Comparison of ENCODE assay signal across 37 cellular contexts in genomic region chr1:199247891-199248290, GRCh38.
"Had no signal": no experiment of that assay in that cellular context is flagged by ENCODE, and none has a peak within 500 bp of the region (broad histone marks: within the 10 kb centered on the region; RNA-seq: fewer than 3 reads in every experiment).

No MANE protein-coding gene starts in this region.

- H3K4me3 ChIP-seq: cardiac muscle cell, MG63 had no signal

- H3K27ac Mint-ChIP-seq: activated B cell treated with CpG ODN at 0.5 μM for 24 hours; activated CD4-positive, alpha-beta memory T cell treated with anti-CD3 and anti-CD28 coated beads for 36 hours; activated naive CD8-positive, alpha-beta T cell treated with anti-CD3 and anti-CD28 coated beads for 36 hours; activated T-helper 1 cell treated with anti-CD3 and anti-CD28 coated beads, Interleukin-12 subunit alpha, Interleukin-12 subunit beta, Interleukin-2, Interleukin-4 antibody, amounts not matched to agents 30 ng/mL and 10 ng/mL and 1 ng/mL, durations not matched to agents 14 hours and 24 hours and 36 hours; IgD-negative memory B cell had no signal

- H3K27me3 Mint-ChIP-seq: activated B cell treated with CpG ODN at 0.5 μM for 24 hours; activated naive CD8-positive, alpha-beta T cell treated with anti-CD3 and anti-CD28 coated beads for 36 hours; central memory CD8-positive, alpha-beta T cell had no signal

- H3K4me3 Mint-ChIP-seq: activated B cell treated with CpG ODN at 0.5 μM for 24 hours; activated CD4-positive, alpha-beta memory T cell treated with anti-CD3 and anti-CD28 coated beads for 36 hours; activated naive CD8-positive, alpha-beta T cell treated with anti-CD3 and anti-CD28 coated beads for 36 hours; activated T-cell treated with anti-CD3 and anti-CD28 coated beads, Interleukin-2, amount 50 U/mL, for 4 hours; activated T-helper 1 cell treated with anti-CD3 and anti-CD28 coated beads, Interleukin-12 subunit alpha, Interleukin-12 subunit beta, Interleukin-2, Interleukin-4 antibody, amounts not matched to agents 30 ng/mL and 10 ng/mL and 1 ng/mL, durations not matched to agents 14 hours and 24 hours and 36 hours; central memory CD8-positive, alpha-beta T cell; IgD-negative memory B cell had no signal

- H3K36me3 ChIP-seq: brain microvascular endothelial cell, cardiac muscle cell, MG63 had no signal

- H3K9me3 ChIP-seq: MG63 had no signal

- H3K27ac ChIP-seq: brain microvascular endothelial cell, cardiac muscle cell had no signal

- H3K36me3 Mint-ChIP-seq: activated CD4-positive, alpha-beta memory T cell treated with anti-CD3 and anti-CD28 coated beads for 36 hours; activated naive CD8-positive, alpha-beta T cell treated with anti-CD3 and anti-CD28 coated beads for 36 hours had no signal

- H3K4me1 Mint-ChIP-seq: activated naive CD8-positive, alpha-beta T cell treated with anti-CD3 and anti-CD28 coated beads for 36 hours; IgD-negative memory B cell had no signal

- H3K9me3 Mint-ChIP-seq: activated CD4-positive, alpha-beta memory T cell treated with anti-CD3 and anti-CD28 coated beads for 36 hours; activated naive CD8-positive, alpha-beta T cell treated with anti-CD3 and anti-CD28 coated beads for 36 hours; activated T-cell treated with anti-CD3 and anti-CD28 coated beads, Interleukin-2, amount 50 U/mL, for 4 hours; activated T-helper 1 cell treated with anti-CD3 and anti-CD28 coated beads, Interleukin-12 subunit alpha, Interleukin-12 subunit beta, Interleukin-2, Interleukin-4 antibody, amounts not matched to agents 30 ng/mL and 10 ng/mL and 1 ng/mL, durations not matched to agents 14 hours and 24 hours and 36 hours; central memory CD8-positive, alpha-beta T cell had no signal

- DNase-seq: activated B cell treated with CpG ODN at 0.5 μM for 24 hours; activated CD4-positive, alpha-beta memory T cell treated with anti-CD3 and anti-CD28 coated beads for 36 hours; activated CD4-positive, alpha-beta T cell treated with anti-CD3 and anti-CD28 coated beads for 4 hours; activated CD4-positive, alpha-beta T cell treated with anti-CD3 and anti-CD28 coated beads, Interleukin-2, amount 50 U/mL, for 1 hour; activated CD4-positive, CD25-positive, alpha-beta regulatory T cell treated with anti-CD3 and anti-CD28 coated beads, Interleukin-2, amount 50 U/mL, for 72 hours; activated CD8-positive, alpha-beta memory T cell treated with anti-CD3 and anti-CD28 coated beads, Interleukin-2, amount 50 U/mL, for 4 hours; activated effector memory CD4-positive, alpha-beta T cell treated with anti-CD3 and anti-CD28 coated beads, Interleukin-2, amount 50 U/mL, for 16 hours; activated naive CD4-positive, alpha-beta T cell; activated naive CD4-positive, alpha-beta T cell treated with anti-CD3 and anti-CD28 coated beads, Interleukin-2, amount 50 U/mL, for 16 hours; activated naive CD8-positive, alpha-beta T cell treated with anti-CD3 and anti-CD28 coated beads for 36 hours; activated T-cell treated with anti-CD3 and anti-CD28 coated beads for 4 hours; activated T-cell treated with anti-CD3 and anti-CD28 coated beads, Interleukin-2, amount 50 U/mL, for 4 hours; amniotic stem cell; aorta; brain microvascular endothelial cell; Karpas-422; KBM-7; MG63; MV-4-11; NCI-H1092; NCI-H1436 treated with DMSO at 0.1 percent for 48 hours; NCI-H1694 treated with DMSO at 0.1 percent for 48 hours; NCI-H2029; NCI-H2171; NCI-H510A; NCI-H526; NCI-H748 treated with DMSO at 0.1 percent for 48 hours; NK-92 treated with Interleukin-12 subunit alpha and Interleukin-12 subunit beta, amount 100 ng/mL, for 24 hours; Right ventricle myocardium superior; SW 1271; T-helper 1 cell; T-helper 2 cell; T-helper 9 cell had no signal

- H3K27me3 ChIP-seq: brain microvascular endothelial cell, cardiac muscle cell, MG63 had no signal
